28 cellular contexts compared by ENCODE assay signal in the genomic region with DNA sequence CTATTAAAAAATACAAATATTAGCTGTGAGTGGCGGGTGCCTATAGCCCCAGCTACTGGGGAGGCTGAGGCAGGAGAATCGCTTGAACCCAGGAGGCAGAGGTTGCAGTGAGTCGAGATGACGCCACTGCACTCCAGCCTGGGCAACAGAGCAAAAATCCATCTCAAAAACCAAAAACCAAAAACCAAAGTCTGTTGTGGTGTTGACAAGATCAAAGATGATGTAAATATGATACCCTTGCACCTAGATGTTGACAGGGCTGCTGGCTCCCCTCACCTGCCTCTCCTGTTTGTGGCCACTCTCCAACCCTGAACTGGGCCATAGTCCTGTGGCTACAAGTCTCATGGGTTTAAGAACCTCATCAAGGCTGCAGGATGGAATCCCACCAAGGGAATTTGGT. TPM values are rescaled to one million over a fixed set of nuclear protein-coding genes. Genes with fewer than 3 reads are reported as not detected.
"Had no signal": no experiment of that assay in that cellular context is flagged by ENCODE, and none has a peak within 500 bp of the region (broad histone marks: within the 10 kb centered on the region; RNA-seq: fewer than 3 reads in every experiment).

No MANE protein-coding gene starts in this region.

- H3K27ac Mint-ChIP-seq: activated CD4-positive, alpha-beta T cell treated with anti-CD3 and anti-CD28 coated beads for 36 hours; activated T-cell treated with anti-CD3 and anti-CD28 coated beads, Interleukin-2, amount 50 U/mL, for 72 hours; mesothelial cell of epicardium; naive thymus-derived CD4-positive, alpha-beta T cell had no signal

- H3K9me3 ChIP-seq: gastroesophageal sphincter, psoas muscle, uterus had no signal

- H3K4me3 Mint-ChIP-seq: activated CD4-positive, alpha-beta T cell treated with anti-CD3 and anti-CD28 coated beads for 36 hours; activated naive CD8-positive, alpha-beta T cell; mesothelial cell of epicardium; naive thymus-derived CD4-positive, alpha-beta T cell; neural progenitor cell; type B pancreatic cell had no signal

- H3K27ac ChIP-seq: gastroesophageal sphincter, neural progenitor cell, parathyroid adenoma, psoas muscle, uterus had no signal

- H3K27me3 Mint-ChIP-seq: activated CD4-positive, alpha-beta T cell treated with anti-CD3 and anti-CD28 coated beads for 36 hours; activated naive CD8-positive, alpha-beta T cell; naive thymus-derived CD4-positive, alpha-beta T cell; type B pancreatic cell had no signal

- H3K4me1 ChIP-seq: gastroesophageal sphincter, parathyroid adenoma, uterus had no signal

- FAIRE-seq: astrocyte, colon, kidney had no signal

- ATAC-seq: gastroesophageal sphincter had no signal

- DNase-seq: activated CD4-positive, alpha-beta T cell treated with anti-CD3 and anti-CD28 coated beads for 36 hours; activated CD4-positive, alpha-beta T cell treated with anti-CD3 and anti-CD28 coated beads, Interleukin-2, amount 50 U/mL, for 4 hours; activated CD4-positive, CD25-positive, alpha-beta regulatory T cell; activated effector memory CD4-positive, alpha-beta T cell treated with Interleukin-2 at 50 U/mL for 16 hours; activated naive CD4-positive, alpha-beta T cell treated with Interleukin-2 at 50 U/mL for 16 hours; activated T-cell treated with anti-CD3 and anti-CD28 coated beads, Interleukin-2, amount 50 U/mL, for 72 hours; central memory CD4-positive, alpha-beta T cell; dermis blood vessel endothelial cell; effector memory CD4-positive, alpha-beta T cell; erythroblast; hippocampal formation; kidney; naive thymus-derived CD4-positive, alpha-beta T cell; occipital lobe; psoas muscle; stimulated activated CD4-positive, alpha-beta T cell treated with anti-CD3 and anti-CD28 coated beads, Interleukin-15, amount 100 ng/mL, for 24 hours; stimulated activated CD4-positive, alpha-beta T cell treated with anti-CD3 and anti-CD28 coated beads, Interleukin-2, amount 100 ng/mL, for 24 hours; stimulated activated naive CD8-positive, alpha-beta T cell treated with anti-CD3 and anti-CD28 coated beads, Interleukin-15, Interleukin-2, amounts not matched to agents 100 U/mL and 50 U/mL, for 24 hours; T-helper 1 cell; uterus had no signal

- H3K36me3 Mint-ChIP-seq: activated naive CD8-positive, alpha-beta T cell; mesothelial cell of epicardium; type B pancreatic cell had no signal

- H3K4me3 ChIP-seq: gastroesophageal sphincter, neural progenitor cell, psoas muscle, uterus had no signal

- H3K4me1 Mint-ChIP-seq: mesothelial cell of epicardium had no signal

- H3K27me3 ChIP-seq: gastroesophageal sphincter, neural progenitor cell, uterus had no signal

- H3K36me3 ChIP-seq: gastroesophageal sphincter, neural progenitor cell, uterus had no signal

- H3K9me3 Mint-ChIP-seq: activated T-cell treated with anti-CD3 and anti-CD28 coated beads, Interleukin-2, amount 50 U/mL, for 72 hours; mesothelial cell of epicardium; neural progenitor cell; type B pancreatic cell had no signal

RNA-seq across cellular contexts. Expression of a gene that starts 16.2 kb away (rescaled TPM):
- polyA plus RNA-seq: naive thymus-derived CD4-positive, alpha-beta T cell had no signal
